Comparison of ENCODE assay signal across 34 cellular contexts in the genomic region with DNA sequence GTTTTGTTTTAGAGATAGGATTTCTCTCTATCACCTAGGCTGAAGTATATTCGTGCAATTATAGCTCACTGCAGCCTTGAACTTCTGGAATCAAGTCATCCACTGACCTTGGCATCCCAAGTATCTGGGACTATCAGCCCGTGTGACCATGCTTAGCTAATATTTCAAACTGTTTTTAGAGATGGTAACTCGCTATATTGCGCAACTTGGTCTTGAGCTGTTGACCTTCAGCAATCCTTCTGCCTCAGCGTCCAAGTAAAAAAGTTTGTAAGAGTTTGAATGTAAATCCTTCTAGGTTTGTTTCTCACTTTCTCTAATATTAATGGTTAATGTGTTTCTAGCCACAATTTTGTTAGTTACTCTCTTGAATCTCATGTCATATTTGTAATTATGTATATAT.
"Had no signal": no experiment of that assay in that cellular context is flagged by ENCODE, and none has a peak within 500 bp of the region (broad histone marks: within the 10 kb centered on the region; RNA-seq: fewer than 3 reads in every experiment).

No MANE protein-coding gene starts in this region.

- H3K4me1 ChIP-seq: ascending aorta, breast epithelium, esophagus muscularis mucosa, foreskin keratinocyte, gastrocnemius medialis, heart left ventricle had no signal

- H3K9me3 ChIP-seq: ascending aorta, breast epithelium, esophagus muscularis mucosa, gastrocnemius medialis, heart left ventricle had no signal

- H3K27me3 ChIP-seq: ascending aorta, breast epithelium, cardiac muscle cell, dorsolateral prefrontal cortex, esophagus muscularis mucosa, foreskin keratinocyte, gastrocnemius medialis, heart left ventricle had no signal

- H3K9me3 Mint-ChIP-seq: activated CD4-positive, alpha-beta memory T cell treated with anti-CD3 and anti-CD28 coated beads for 36 hours; activated CD4-positive, alpha-beta T cell treated with anti-CD3 and anti-CD28 coated beads, Interleukin-2, amount 10 ng/mL, durations not matched to agents 24 days and 14 days; activated naive CD8-positive, alpha-beta T cell treated with anti-CD3 and anti-CD28 coated beads, Interleukin-2, amount 10 ng/mL, durations not matched to agents 7 days and 5 days; activated T-helper 1 cell treated with anti-CD3 and anti-CD28 coated beads, Interleukin-12 subunit alpha, Interleukin-12 subunit beta, Interleukin-2, Interleukin-4 antibody, amounts not matched to agents 30 ng/mL and 10 ng/mL and 1 ng/mL, durations not matched to agents 14 hours and 24 hours and 36 hours; brain; dendritic cell treated with granulocyte-macrophage colony-stimulating factor and Interleukin-4, amounts not matched to agents 40 ng/mL and 50 ng/mL, for 4 days; endodermal cell had no signal

- H3K36me3 ChIP-seq: ascending aorta, breast epithelium, cardiac muscle cell, esophagus muscularis mucosa, gastrocnemius medialis, heart left ventricle, WERI-Rb-1 had no signal

- DNase-seq: activated CD4-positive, alpha-beta memory T cell treated with anti-CD3 and anti-CD28 coated beads for 36 hours; activated CD4-positive, alpha-beta T cell treated with anti-CD3 and anti-CD28 coated beads for 36 hours; activated CD4-positive, alpha-beta T cell treated with anti-CD3 and anti-CD28 coated beads, Interleukin-2, amount 10 ng/mL, durations not matched to agents 24 days and 14 days; activated CD4-positive, CD25-positive, alpha-beta regulatory T cell; activated CD4-positive, CD25-positive, alpha-beta regulatory T cell treated with anti-CD3 and anti-CD28 coated beads, Interleukin-2, amount 50 U/mL, for 72 hours; activated CD8-positive, alpha-beta memory T cell treated with anti-CD3 and anti-CD28 coated beads, Interleukin-2, amount 10 ng/mL, durations not matched to agents 7 days and 5 days; activated CD8-positive, alpha-beta memory T cell treated with anti-CD3 and anti-CD28 coated beads, Interleukin-2, amount 50 U/mL, for 4 hours; activated CD8-positive, alpha-beta T cell treated with anti-CD3 and anti-CD28 coated beads, Interleukin-2, amount 10 ng/mL, durations not matched to agents 7 days and 5 days; activated effector memory CD4-positive, alpha-beta T cell treated with anti-CD3 and anti-CD28 coated beads, Interleukin-2, amount 50 U/mL, for 16 hours; activated naive CD4-positive, alpha-beta T cell treated with anti-CD3 and anti-CD28 coated beads, Interleukin-2, amount 10 ng/mL, durations not matched to agents 7 days and 5 days; activated naive CD8-positive, alpha-beta T cell treated with anti-CD3 and anti-CD28 coated beads, Interleukin-2, amount 10 ng/mL, durations not matched to agents 7 days and 5 days; activated T-cell treated with anti-CD3 and anti-CD28 coated beads, Interleukin-2, amount 50 U/mL, for 1 hour; activated T-cell treated with anti-CD3 and anti-CD28 coated beads, Interleukin-2, amount 50 U/mL, for 48 hours; central memory CD4-positive, alpha-beta T cell; cerebellar nuclear complex; dorsolateral prefrontal cortex; effector memory CD4-positive, alpha-beta T cell; endodermal cell; foreskin keratinocyte; gastrocnemius medialis; glutamatergic neuron; heart left ventricle; T-helper 2 cell; WERI-Rb-1 had no signal

- H3K27me3 Mint-ChIP-seq: activated CD4-positive, alpha-beta memory T cell treated with anti-CD3 and anti-CD28 coated beads for 36 hours; activated CD4-positive, alpha-beta T cell treated with anti-CD3 and anti-CD28 coated beads for 36 hours; activated CD4-positive, alpha-beta T cell treated with anti-CD3 and anti-CD28 coated beads, Interleukin-2, amount 10 ng/mL, durations not matched to agents 24 days and 14 days; activated CD8-positive, alpha-beta memory T cell treated with anti-CD3 and anti-CD28 coated beads, Interleukin-2, amount 10 ng/mL, durations not matched to agents 7 days and 5 days; activated naive CD4-positive, alpha-beta T cell treated with anti-CD3 and anti-CD28 coated beads, Interleukin-2, amount 10 ng/mL, durations not matched to agents 7 days and 5 days; activated naive CD8-positive, alpha-beta T cell treated with anti-CD3 and anti-CD28 coated beads, Interleukin-2, amount 10 ng/mL, durations not matched to agents 7 days and 5 days; brain; dendritic cell treated with granulocyte-macrophage colony-stimulating factor and Interleukin-4, amounts not matched to agents 40 ng/mL and 50 ng/mL, for 4 days had no signal

- H3K27ac ChIP-seq: ascending aorta, breast epithelium, cardiac muscle cell, coronary artery, dorsolateral prefrontal cortex, esophagus muscularis mucosa, foreskin keratinocyte, gastrocnemius medialis, heart left ventricle, WERI-Rb-1 had no signal

- H3K4me3 Mint-ChIP-seq: activated CD4-positive, alpha-beta memory T cell treated with anti-CD3 and anti-CD28 coated beads for 36 hours; activated CD4-positive, alpha-beta T cell treated with anti-CD3 and anti-CD28 coated beads for 36 hours; activated CD4-positive, alpha-beta T cell treated with anti-CD3 and anti-CD28 coated beads, Interleukin-2, amount 10 ng/mL, durations not matched to agents 24 days and 14 days; activated CD8-positive, alpha-beta memory T cell treated with anti-CD3 and anti-CD28 coated beads, Interleukin-2, amount 10 ng/mL, durations not matched to agents 7 days and 5 days; activated CD8-positive, alpha-beta T cell treated with anti-CD3 and anti-CD28 coated beads, Interleukin-2, amount 10 ng/mL, durations not matched to agents 7 days and 5 days; activated naive CD4-positive, alpha-beta T cell treated with anti-CD3 and anti-CD28 coated beads, Interleukin-2, amount 10 ng/mL, durations not matched to agents 7 days and 5 days; activated naive CD8-positive, alpha-beta T cell treated with anti-CD3 and anti-CD28 coated beads, Interleukin-2, amount 10 ng/mL, durations not matched to agents 7 days and 5 days; activated T-helper 1 cell treated with anti-CD3 and anti-CD28 coated beads, Interleukin-12 subunit alpha, Interleukin-12 subunit beta, Interleukin-2, Interleukin-4 antibody, amounts not matched to agents 30 ng/mL and 10 ng/mL and 1 ng/mL, durations not matched to agents 14 hours and 24 hours and 36 hours; brain; dendritic cell treated with granulocyte-macrophage colony-stimulating factor and Interleukin-4, amounts not matched to agents 40 ng/mL and 50 ng/mL, for 4 days; endodermal cell had no signal

- H3K27ac Mint-ChIP-seq: activated CD4-positive, alpha-beta memory T cell treated with anti-CD3 and anti-CD28 coated beads for 36 hours; activated CD4-positive, alpha-beta T cell treated with anti-CD3 and anti-CD28 coated beads for 36 hours; activated CD4-positive, alpha-beta T cell treated with anti-CD3 and anti-CD28 coated beads, Interleukin-2, amount 10 ng/mL, durations not matched to agents 24 days and 14 days; activated CD8-positive, alpha-beta memory T cell treated with anti-CD3 and anti-CD28 coated beads, Interleukin-2, amount 10 ng/mL, durations not matched to agents 7 days and 5 days; activated CD8-positive, alpha-beta T cell treated with anti-CD3 and anti-CD28 coated beads, Interleukin-2, amount 10 ng/mL, durations not matched to agents 7 days and 5 days; activated naive CD4-positive, alpha-beta T cell treated with anti-CD3 and anti-CD28 coated beads, Interleukin-2, amount 10 ng/mL, durations not matched to agents 7 days and 5 days; activated naive CD4-positive, alpha-beta T cell treated with anti-CD3 and anti-CD28 coated beads, Interleukin-2, amount 50 U/mL, for 72 hours; activated naive CD8-positive, alpha-beta T cell treated with anti-CD3 and anti-CD28 coated beads, Interleukin-2, amount 10 ng/mL, durations not matched to agents 7 days and 5 days; activated T-helper 1 cell treated with anti-CD3 and anti-CD28 coated beads, Interleukin-12 subunit alpha, Interleukin-12 subunit beta, Interleukin-2, Interleukin-4 antibody, amounts not matched to agents 30 ng/mL and 10 ng/mL and 1 ng/mL, durations not matched to agents 14 hours and 24 hours and 36 hours; activated T-helper 2 cell treated with anti-CD3 and anti-CD28 coated beads, Interferon-gamma antibody, Interleukin-2, Interleukin-4, amounts not matched to agents 10 μg/mL and 5 μg/mL and 100 μg/mL, durations not matched to agents 14 hours and 24 hours and 36 hours; brain; dendritic cell treated with granulocyte-macrophage colony-stimulating factor and Interleukin-4, amounts not matched to agents 40 ng/mL and 50 ng/mL, for 4 days; endodermal cell had no signal

- ATAC-seq: activated CD4-positive, alpha-beta T cell treated with anti-CD3 and anti-CD28 coated beads for 36 hours; activated CD8-positive, alpha-beta memory T cell treated with anti-CD3 and anti-CD28 coated beads, Interleukin-2, amount 10 ng/mL, durations not matched to agents 7 days and 5 days; activated CD8-positive, alpha-beta T cell treated with anti-CD3 and anti-CD28 coated beads, Interleukin-2, amount 10 ng/mL, durations not matched to agents 7 days and 5 days; activated naive CD4-positive, alpha-beta T cell treated with anti-CD3 and anti-CD28 coated beads, Interleukin-2, amount 50 U/mL, for 72 hours; foreskin keratinocyte; gastrocnemius medialis; heart left ventricle had no signal

- H3K4me3 ChIP-seq: ascending aorta, breast epithelium, cardiac muscle cell, coronary artery, dorsolateral prefrontal cortex, esophagus muscularis mucosa, gastrocnemius medialis, heart left ventricle had no signal

- H3K4me1 Mint-ChIP-seq: activated CD4-positive, alpha-beta T cell treated with anti-CD3 and anti-CD28 coated beads for 36 hours; activated CD4-positive, alpha-beta T cell treated with anti-CD3 and anti-CD28 coated beads, Interleukin-2, amount 10 ng/mL, durations not matched to agents 24 days and 14 days; activated CD8-positive, alpha-beta memory T cell treated with anti-CD3 and anti-CD28 coated beads, Interleukin-2, amount 10 ng/mL, durations not matched to agents 7 days and 5 days; activated naive CD4-positive, alpha-beta T cell treated with anti-CD3 and anti-CD28 coated beads, Interleukin-2, amount 10 ng/mL, durations not matched to agents 7 days and 5 days; activated naive CD8-positive, alpha-beta T cell treated with anti-CD3 and anti-CD28 coated beads, Interleukin-2, amount 10 ng/mL, durations not matched to agents 7 days and 5 days; brain; endodermal cell had no signal

- H3K36me3 Mint-ChIP-seq: activated CD4-positive, alpha-beta memory T cell treated with anti-CD3 and anti-CD28 coated beads for 36 hours; activated CD8-positive, alpha-beta memory T cell treated with anti-CD3 and anti-CD28 coated beads, Interleukin-2, amount 10 ng/mL, durations not matched to agents 7 days and 5 days; activated naive CD4-positive, alpha-beta T cell treated with anti-CD3 and anti-CD28 coated beads, Interleukin-2, amount 10 ng/mL, durations not matched to agents 7 days and 5 days; activated naive CD4-positive, alpha-beta T cell treated with anti-CD3 and anti-CD28 coated beads, Interleukin-2, amount 50 U/mL, for 72 hours; activated naive CD8-positive, alpha-beta T cell treated with anti-CD3 and anti-CD28 coated beads, Interleukin-2, amount 10 ng/mL, durations not matched to agents 7 days and 5 days; brain had no signal
